11 cellular contexts compared by ENCODE assay signal in genomic region chr1:243646841-243647240, GRCh38.
"Had no signal": no experiment of that assay in that cellular context is flagged by ENCODE, and none has a peak within 500 bp of the region (broad histone marks: within the 10 kb centered on the region; RNA-seq: fewer than 3 reads in every experiment).

No MANE protein-coding gene starts in this region.

- H3K27ac ChIP-seq: GM23248 had no signal

- H3K4me3 ChIP-seq: GM23248, GM23338, HAP-1 had no signal

- H3K4me1 ChIP-seq: HAP-1 had no signal

- H2AFZ ChIP-seq: GM23248, GM23338 had no signal

- DNase-seq: GM23248, GOT3, H7, H9, HCEC 1CT, HFFc6 had no signal

- H3K4me1 Mint-ChIP-seq: GM23338, H9 had no signal

- H3K27ac Mint-ChIP-seq: GM23338, H9, HFFc6 had no signal

- H3K36me3 ChIP-seq: HAP-1 had no signal

- FAIRE-seq: H1, H54 had no signal

- H3K4me3 Mint-ChIP-seq: GM23338, H9, HFFc6 had no signal

- H3K9me3 ChIP-seq: HAP-1 had no signal

- H3K4me2 ChIP-seq: GM23338 had no signal

- H3K9ac ChIP-seq: GM23248 had no signal

- ATAC-seq: GM23338, HCT116 had no signal
